27 cellular contexts compared by ENCODE assay signal in genomic region chr7:105493196-105493927, GRCh38. TPM values are rescaled to one million over a fixed set of nuclear protein-coding genes. Genes with fewer than 3 reads are reported as not detected.
DNase-seq lines count a peak whose midpoint lies in the region; ATAC-seq, FAIRE-seq and TF ChIP-seq lines count a peak whose summit lies in the region.
"Had no signal": no experiment of that assay in that cellular context is flagged by ENCODE, and none has a peak within 500 bp of the region (broad histone marks: within the 10 kb centered on the region; RNA-seq: fewer than 3 reads in every experiment).

No MANE protein-coding gene starts in this region.

- H2BK15ac ChIP-seq in H9 (ENCODE audit: low read depth, low read length): no peak overlapping the region

- H3K56ac ChIP-seq in H9 (ENCODE audit: insufficient read length, low read depth, low read length): no peak overlapping the region

- DNase-seq in H9 (no peak), astrocyte (ENCODE audit: low read depth) (peak; percentile 19), renal cortical epithelial cell (ENCODE audit: low read depth) (peak; percentile 8), SW480 (ENCODE audit: low spot score) (no peak), dedifferentiated amniotic fluid mesenchymal stem cell (ENCODE audit: extremely low spot score) (no peak)
- DNase-seq: activated CD4-positive, alpha-beta T cell treated with anti-CD3 and anti-CD28 coated beads for 48 hours; activated naive CD8-positive, alpha-beta T cell treated with anti-CD3 and anti-CD28 coated beads for 36 hours; AML-193; CD8-positive, alpha-beta T cell; DMS153; endodermal cell; GF-D8; left ventricle myocardium superior; NCI-H1092; NCI-H2029; NCI-H774; spleen; stimulated activated CD4-positive, alpha-beta T cell treated with anti-CD3 and anti-CD28 coated beads, Interleukin-4, amount 100 ng/mL, for 24 hours; stimulated activated naive CD4-positive, alpha-beta T cell treated with Interleukin-2 at 50 U/mL for 16 hours; SW 1271 had no signal

- H3K27ac Mint-ChIP-seq in H9 (peak overlapping the region in 2 of 3 experiments; percentile 34 to 85; a peak in 2 of 7 replicates), astrocyte (ENCODE audit: unreplicated experiment) (peak overlapping the region; percentile 67)
- H3K27ac Mint-ChIP-seq: activated naive CD8-positive, alpha-beta T cell treated with anti-CD3 and anti-CD28 coated beads for 36 hours; activated T-helper 17 cell treated with anti-CD3 and anti-CD28 coated beads, Interleukin-2, amount 50 U/mL, for 72 hours; CD8-positive, alpha-beta T cell; endodermal cell had no signal

- no peak overlapping the region for H3K27ac ChIP-seq in H9 (ENCODE audit: insufficient read length, low read depth, low read length)
- peak overlapping the region; percentile 50 for H3K27ac ChIP-seq in astrocyte (ENCODE audit: low read depth, low read length)
- peak overlapping the region; percentile 12 to 84 (median 77) for H3K27ac ChIP-seq in gastroesophageal sphincter
- H3K27ac ChIP-seq: spleen, tibial nerve had no signal

- H3K9ac ChIP-seq in H9 (ENCODE audit: extremely low read depth, insufficient read length, low read length): no peak overlapping the region
- peak overlapping the region; percentile 36 for H3K9ac ChIP-seq in astrocyte (ENCODE audit: low read length)

- no peak overlapping the region for H3K4me2 ChIP-seq in H9 (ENCODE audit: insufficient read depth, insufficient read length, low read length)
- H3K4me2 ChIP-seq in astrocyte (ENCODE audit: low read length): peak overlapping the region; percentile 49

- no CpG with 5 or more reads among the region's 7 CpGs for WGBS in H9 (ENCODE audit: extremely low coverage, insufficient read length, low lambda C conversion rate)
- 9 to 51% methylated on average over 7 of the region's 7 CpGs for WGBS in gastroesophageal sphincter (ENCODE audit: low coverage in 1 of 2), 2 donors

- ATAC-seq in gastroesophageal sphincter (peak; percentile 16), HG03354 (IDR thresholded peaks at IDR 0.05; ENCODE audit: poor library complexity, severe bottlenecking, unreplicated experiment) (no peak)
- no peak for ATAC-seq in activated CD4-positive, CD25-positive, alpha-beta regulatory T cell treated with anti-CD3 and anti-CD28 coated beads, Interleukin-2, amount 50 U/mL, for 24 hours
- ATAC-seq: activated T-helper 17 cell treated with anti-CD3 and anti-CD28 coated beads, Interleukin-2, amount 50 U/mL, for 72 hours; CD8-positive, alpha-beta T cell; left ventricle myocardium superior had no signal

- no peak overlapping the region for H2BK20ac ChIP-seq in H9 (ENCODE audit: low read depth, low read length, poor library complexity, severe bottlenecking)

- H3K79me2 ChIP-seq in H9 (ENCODE audit: insufficient read depth, low read length) (no peaks in the 10 kb centered on the region), astrocyte (ENCODE audit: insufficient read depth, low read length) (no peaks in the 10 kb centered on the region)

- no peak overlapping the region for H4K5ac ChIP-seq in H9 (ENCODE audit: insufficient read length, low read depth, low read length)

- no peaks in the 10 kb centered on the region for H3K9me3 Mint-ChIP-seq in H9
- H3K9me3 Mint-ChIP-seq in astrocyte (ENCODE audit: unreplicated experiment): no peaks in the 10 kb centered on the region
- H3K9me3 Mint-ChIP-seq: activated naive CD8-positive, alpha-beta T cell treated with anti-CD3 and anti-CD28 coated beads for 36 hours; activated T-helper 17 cell treated with anti-CD3 and anti-CD28 coated beads, Interleukin-2, amount 50 U/mL, for 72 hours; CD8-positive, alpha-beta T cell; endodermal cell had no signal

- FAIRE-seq in astrocyte (lab: Jason Lieb, UNC): no peak
- FAIRE-seq: colon, HTR-8/SVneo had no signal

- no peak overlapping the region for H2BK120ac ChIP-seq in H9 (ENCODE audit: low read depth, low read length, poor library complexity, severe bottlenecking)

- H4K8ac ChIP-seq in H9 (replicated peaks; ENCODE audit: insufficient read length, low read depth, low read length): no peak overlapping the region

- H3K4me3 Mint-ChIP-seq in H9 (no peak overlapping the region), astrocyte (ENCODE audit: unreplicated experiment) (peak overlapping the region; percentile 51)
- H3K4me3 Mint-ChIP-seq: activated naive CD8-positive, alpha-beta T cell treated with anti-CD3 and anti-CD28 coated beads for 36 hours; activated T-helper 17 cell treated with anti-CD3 and anti-CD28 coated beads, Interleukin-2, amount 50 U/mL, for 72 hours; CD8-positive, alpha-beta T cell; endodermal cell had no signal

- H2AFZ ChIP-seq in H9 (ENCODE audit: low read length) (no peak overlapping the region), astrocyte (ENCODE audit: low read depth, low read length) (no peak overlapping the region)

- TF ChIP-seq EP300 in gastroesophageal sphincter (IDR thresholded peaks at IDR 0.05): no peak

- H3K27me3 ChIP-seq in H9 (ENCODE audit: insufficient read depth, low read length): no peaks in the 10 kb centered on the region
- H3K27me3 ChIP-seq in astrocyte (ENCODE audit: insufficient read depth, low read length): no peaks in the 10 kb centered on the region
- no peaks in the 10 kb centered on the region for H3K27me3 ChIP-seq in gastroesophageal sphincter
- H3K27me3 ChIP-seq: spleen, tibial nerve had no signal

- H3K36me3 Mint-ChIP-seq in H9 (ENCODE audit: insufficient read depth in 1 of 3, low read depth in 3 of 3): peaks cover 10 to 45% (median 17%) of the 10 kb centered on the region in 3 experiments; a peak in 6 of 7 replicates
- no peaks in the 10 kb centered on the region for H3K36me3 Mint-ChIP-seq in astrocyte (ENCODE audit: low read depth, unreplicated experiment)

- H3K4me1 Mint-ChIP-seq in H9 (no peaks in the 10 kb centered on the region; a peak in 1 of 4 replicates), astrocyte (ENCODE audit: low read depth, unreplicated experiment) (peaks cover 35% of the 10 kb centered on the region)
- H3K4me1 Mint-ChIP-seq: activated naive CD8-positive, alpha-beta T cell treated with anti-CD3 and anti-CD28 coated beads for 36 hours; activated T-helper 17 cell treated with anti-CD3 and anti-CD28 coated beads, Interleukin-2, amount 50 U/mL, for 72 hours had no signal

- H3K14ac ChIP-seq in H9 (ENCODE audit: insufficient read depth, low read length): no peak overlapping the region

- H3K23ac ChIP-seq in H9 (ENCODE audit: insufficient read length, low read depth, low read length): no peak overlapping the region

- H3K9me3 ChIP-seq in H9 (ENCODE audit: control insufficient read depth, low read depth, low read length) (no peaks in the 10 kb centered on the region), astrocyte (ENCODE audit: insufficient read depth, low read depth, low read length) (no peaks in the 10 kb centered on the region), gastroesophageal sphincter (no peaks in the 10 kb centered on the region)
- H3K9me3 ChIP-seq: spleen, tibial nerve had no signal

- no peak overlapping the region for H2AK5ac ChIP-seq in H9 (ENCODE audit: insufficient read length, low read length)

- H2BK5ac ChIP-seq in H9 (ENCODE audit: insufficient read length, low read length): no peak overlapping the region

- H4K20me1 ChIP-seq in H9 (ENCODE audit: control insufficient read depth, insufficient read depth, insufficient read length): no peaks in the 10 kb centered on the region
- H4K20me1 ChIP-seq in astrocyte (ENCODE audit: insufficient read depth, low read length): no peaks in the 10 kb centered on the region

- no peak for TF ChIP-seq POLR2A in gastroesophageal sphincter (IDR thresholded peaks at IDR 0.05)

- H3K79me1 ChIP-seq in H9 (ENCODE audit: insufficient read depth, low read depth, low read length, poor library complexity, severe bottlenecking): no peaks in the 10 kb centered on the region

- H3K4me1 ChIP-seq in H9 (ENCODE audit: insufficient read depth, low read length) (no peaks in the 10 kb centered on the region), astrocyte (ENCODE audit: insufficient read depth, low read length) (peaks cover 19% of the 10 kb centered on the region), gastroesophageal sphincter (peaks cover 0 to 26% (median 8%) of the 10 kb centered on the region in 3 donors)

- no peak overlapping the region for H3T11ph ChIP-seq in H9 (ENCODE audit: low read length)

- no peaks in the 10 kb centered on the region for H3K36me3 ChIP-seq in astrocyte (ENCODE audit: insufficient read depth, low read length)
- H3K36me3 ChIP-seq in gastroesophageal sphincter: no peaks in the 10 kb centered on the region
- H3K36me3 ChIP-seq: spleen, tibial nerve had no signal

- no peak overlapping the region for H4K91ac ChIP-seq in H9 (ENCODE audit: insufficient read length, low read depth, low read length)

- no peak overlapping the region for H3K4me3 ChIP-seq in astrocyte (ENCODE audit: insufficient read depth, low read depth, low read length)
- peak overlapping the region; percentile 14 to 21 for H3K4me3 ChIP-seq in gastroesophageal sphincter
- H3K4me3 ChIP-seq: spleen, tibial nerve had no signal

- TF ChIP-seq CTCF in H9 (conservative IDR thresholded peaks at IDR 0.05) (no peak), astrocyte (IDR thresholded peaks at IDR 0.05; ENCODE audit: insufficient read depth, low read depth, low read length) (no peak), gastroesophageal sphincter (IDR thresholded peaks at IDR 0.05) (no peak)

- H3K27me3 Mint-ChIP-seq in H9 (ENCODE audit: low read depth): no peaks in the 10 kb centered on the region
- no peaks in the 10 kb centered on the region for H3K27me3 Mint-ChIP-seq in astrocyte (ENCODE audit: low read depth, unreplicated experiment)
- H3K27me3 Mint-ChIP-seq: activated naive CD8-positive, alpha-beta T cell treated with anti-CD3 and anti-CD28 coated beads for 36 hours; activated T-helper 17 cell treated with anti-CD3 and anti-CD28 coated beads, Interleukin-2, amount 50 U/mL, for 72 hours had no signal

- no peak overlapping the region for H2BK12ac ChIP-seq in H9 (ENCODE audit: insufficient read length, low read depth, low read length)

- H3K23me2 ChIP-seq in H9 (ENCODE audit: insufficient read length, low read depth, low read length, poor library complexity, severe bottlenecking): no peaks in the 10 kb centered on the region

- no peak overlapping the region for H3K4ac ChIP-seq in H9 (ENCODE audit: low read depth, low read length)

- H3K18ac ChIP-seq in H9 (ENCODE audit: insufficient read length, low read depth, low read length): no peak overlapping the region

RNA-seq across cellular contexts. Expression of gene PUS7, which starts 28.7 kb away (rescaled TPM):
- total RNA-seq in H9 (2021) (49.7 and 54.3 TPM in 2 replicates), astrocyte (27.0 and 29.5 TPM in 2 replicates), gastroesophageal sphincter (10 to 100 TPM; 11.9 to 15.1 (median 13.2) TPM), renal cortical epithelial cell (23.5 and 30.6 TPM in 2 replicates)

RNA-seq across cellular contexts. Expression of gene RINT1, which starts 38.6 kb away (rescaled TPM):
- total RNA-seq in H9 (2021) (20.8 and 21.5 TPM in 2 replicates), astrocyte (28.0 and 28.1 TPM in 2 replicates), gastroesophageal sphincter (10 to 100 TPM in 2 of 4 donors, 1 to 10 TPM in 2; 7.7 to 19.9 (median 11.1) TPM), renal cortical epithelial cell (15.1 and 16.2 TPM in 2 replicates)

Comparison
In these comparisons a context has a peak if more than half of its experiments do, and no peak if none do; other contexts are left out.
1. DNase-seq: peak in astrocyte (single experiment) and renal cortical epithelial cell (single experiment); none in H9 (single experiment), SW480 (single experiment) and dedifferentiated amniotic fluid mesenchymal stem cell (single experiment).